ENCODE assay signal across 8 cellular contexts in the genomic region with DNA sequence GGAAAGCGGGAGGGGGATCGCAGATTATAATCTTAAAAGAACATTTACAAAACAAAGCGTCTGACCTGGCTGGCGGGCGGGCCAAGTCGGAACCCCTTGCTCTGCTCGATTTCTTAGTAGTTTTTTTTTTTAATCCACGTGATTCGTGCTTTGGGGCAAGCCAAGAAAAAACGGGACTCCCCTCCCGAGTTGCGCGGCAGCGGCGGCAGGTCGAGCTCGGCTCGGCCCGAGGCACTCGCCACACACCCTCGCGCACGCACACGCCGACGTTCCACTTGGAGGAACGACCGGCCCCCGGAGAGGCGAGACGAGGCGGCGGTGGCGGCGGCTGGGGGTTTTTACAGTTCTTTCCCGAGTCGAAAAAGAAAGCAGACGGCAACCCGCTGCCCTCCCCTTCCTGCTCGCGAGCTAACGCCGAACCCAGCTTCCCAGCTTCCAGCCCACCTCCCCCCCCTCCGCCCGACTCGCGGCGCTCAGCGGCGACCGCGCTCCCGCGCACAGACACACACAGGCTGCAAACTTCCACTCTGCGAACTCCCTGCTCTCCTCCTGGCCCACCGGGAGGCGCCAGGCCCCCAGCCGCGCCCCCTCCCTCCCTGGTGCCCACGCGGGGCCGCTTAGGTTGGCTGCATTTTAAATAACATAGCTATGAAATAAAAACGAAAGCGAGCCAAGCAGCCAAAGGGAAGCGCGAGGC. TPM values are rescaled to one million over a fixed set of nuclear protein-coding genes. Genes with fewer than 3 reads are reported as not detected.
DNase-seq lines count a peak whose midpoint lies in the region; ATAC-seq and TF ChIP-seq lines count a peak whose summit lies in the region.

No MANE protein-coding gene starts in this region.

- peaks cover 6% of the 10 kb centered on the region; the same call in 1 of the 2 replicates for H3K36me3 ChIP-seq in OCI-LY1 (ENCODE audit: insufficient read depth, low read length)
- H3K36me3 ChIP-seq in parathyroid adenoma (ENCODE audit: control insufficient read depth, insufficient read depth, low read length) = no peaks in the 10 kb centered on the region

- no peak for DNase-seq in GM12864 (ENCODE audit: low read depth)
- peak; percentile 54 for DNase-seq in activated gamma-delta T cell treated with Interleukin-2 at 50 U/mL for 16 hours
- DNase-seq in glutamatergic neuron = peak; percentile 44
- no peak for DNase-seq in germinal center (ENCODE audit: low spot score)

- no peaks in the 10 kb centered on the region for H3K36me3 Mint-ChIP-seq in glutamatergic neuron (ENCODE audit: unreplicated experiment)

- H3K9me3 ChIP-seq in OCI-LY1 (ENCODE audit: low read length) (no peaks in the 10 kb centered on the region), parathyroid adenoma (ENCODE audit: control insufficient read depth, low read length) (no peaks in the 10 kb centered on the region)

- peaks cover 14% of the 10 kb centered on the region for H3K27me3 Mint-ChIP-seq in glutamatergic neuron (ENCODE audit: unreplicated experiment)

- no peaks in the 10 kb centered on the region for H3K27me3 ChIP-seq in OCI-LY1 (ENCODE audit: insufficient read depth, low read length)
- H3K27me3 ChIP-seq in parathyroid adenoma (ENCODE audit: control insufficient read depth, insufficient read depth, low read length) = no peaks in the 10 kb centered on the region

- ATAC-seq in GM21526 (IDR thresholded peaks at IDR 0.05; ENCODE audit: low FRiP score, unreplicated experiment) (no peak), GM18907 (IDR thresholded peaks at IDR 0.05; ENCODE audit: unreplicated experiment) (no peak)

- TF ChIP-seq CTCF in GM12864 (IDR thresholded peaks at IDR 0.05; ENCODE audit: low read depth, low read length, missing control alignments) (no peak), OCI-LY1 (IDR thresholded peaks at IDR 0.05; ENCODE audit: low read length) (no peak), glutamatergic neuron (IDR thresholded peaks at IDR 0.05; ENCODE audit: partially characterized antibody, unreplicated experiment) (no peak), parathyroid adenoma (IDR thresholded peaks at IDR 0.05) (no peak)

- peak overlapping the region; percentile 80 for H3K4me3 Mint-ChIP-seq in glutamatergic neuron (ENCODE audit: unreplicated experiment)

- H2AFZ ChIP-seq in OCI-LY1 (ENCODE audit: low read length) (no peak overlapping the region), parathyroid adenoma (no peak overlapping the region)

- peaks cover 18% of the 10 kb centered on the region for H3K9me3 Mint-ChIP-seq in glutamatergic neuron (ENCODE audit: unreplicated experiment)

- no peaks in the 10 kb centered on the region for H4K20me1 ChIP-seq in OCI-LY1 (ENCODE audit: insufficient read depth, low read length)

- peaks cover 69% of the 10 kb centered on the region for H3K4me1 ChIP-seq in OCI-LY1 (ENCODE audit: insufficient read depth, low read length, severe bottlenecking)
- no peaks in the 10 kb centered on the region for H3K4me1 ChIP-seq in parathyroid adenoma

- H3K9ac ChIP-seq in OCI-LY1 (ENCODE audit: low read length) (peak overlapping the region; percentile 68), parathyroid adenoma (no peak overlapping the region)

- H3K4me1 Mint-ChIP-seq in glutamatergic neuron (ENCODE audit: low read depth, unreplicated experiment) = peaks cover 13% of the 10 kb centered on the region

- H3K27ac Mint-ChIP-seq in glutamatergic neuron (ENCODE audit: unreplicated experiment) = no peak overlapping the region

- H3K4me3 ChIP-seq in GM12864 (ENCODE audit: low read depth, low read length) (peak overlapping the region; percentile 60), OCI-LY1 (ENCODE audit: low read depth, low read length, poor library complexity, severe bottlenecking) (peak overlapping the region; percentile 77), parathyroid adenoma (ENCODE audit: low read depth, low read length) (peak overlapping the region; percentile 60)

- H3F3A ChIP-seq in OCI-LY1 (ENCODE audit: insufficient read depth, low read length) = no peaks in the 10 kb centered on the region

- no peaks in the 10 kb centered on the region for H3K79me2 ChIP-seq in OCI-LY1 (ENCODE audit: insufficient read depth, low read length)
- peaks cover 4% of the 10 kb centered on the region for H3K79me2 ChIP-seq in parathyroid adenoma

- H3K27ac ChIP-seq in OCI-LY1 (ENCODE audit: low read depth, low read length, poor library complexity, severe bottlenecking) (peak overlapping the region; percentile 19), parathyroid adenoma (peak overlapping the region; percentile 54)

- peak overlapping the region; percentile 72 for H3K4me2 ChIP-seq in OCI-LY1 (ENCODE audit: low read length)
- peak overlapping the region; percentile 53 for H3K4me2 ChIP-seq in parathyroid adenoma (ENCODE audit: low read length)

- no peaks in the 10 kb centered on the region for H3K9me2 ChIP-seq in OCI-LY1 (ENCODE audit: low read depth, low read length)

RNA-seq across cellular contexts. Expression of a gene that starts 1.2 kb away (rescaled TPM):
- 59.0 TPM for total RNA-seq in glutamatergic neuron (ENCODE audit: unreplicated experiment)

Comparison
In these comparisons a context has a peak if more than half of its experiments do, and no peak if none do; other contexts are left out.
1. DNase-seq: peak in activated gamma-delta T cell treated with Interleukin-2 at 50 U/mL for 16 hours (single experiment) and glutamatergic neuron (single experiment); none in GM12864 (single experiment) and germinal center (single experiment).
2. Peak in every context shown above with its lines, with median percentiles within 50 percentile points of each other: H3K4me3 ChIP-seq.